Comparison of ENCODE assay signal across 21 cellular contexts in genomic region chr7:105519353-105519752, GRCh38. TPM values are rescaled to one million over a fixed set of nuclear protein-coding genes. Genes with fewer than 3 reads are reported as not detected.
DNase-seq lines count a peak whose midpoint lies in the region; ATAC-seq and TF ChIP-seq lines count a peak whose summit lies in the region.
"Had no signal": no experiment of that assay in that cellular context is flagged by ENCODE, and none has a peak within 500 bp of the region (broad histone marks: within the 10 kb centered on the region; RNA-seq: fewer than 3 reads in every experiment).

No MANE protein-coding gene starts in this region.

- H2AFZ ChIP-seq in GM23338: no peak overlapping the region
- H2AFZ ChIP-seq: PC-9 had no signal

- H3K27ac Mint-ChIP-seq in activated CD4-positive, alpha-beta T cell treated with anti-CD3 and anti-CD28 coated beads for 36 hours: no peak overlapping the region
- 0 out of 2 replicates have a peak overlapping the region, but pooled peaks have one; percentile 2 for H3K27ac Mint-ChIP-seq in GM23338
- no peak overlapping the region for H3K27ac Mint-ChIP-seq in activated naive CD8-positive, alpha-beta T cell treated with anti-CD3 and anti-CD28 coated beads for 36 hours
- H3K27ac Mint-ChIP-seq in nephron: peak overlapping the region in 2 of 3 experiments; percentile 37 to 38
- H3K27ac Mint-ChIP-seq: CD14-positive monocyte had no signal

- no peaks in the 10 kb centered on the region for H3K27me3 Mint-ChIP-seq in activated CD4-positive, alpha-beta T cell treated with anti-CD3 and anti-CD28 coated beads for 36 hours
- peaks cover 4% of the 10 kb centered on the region for H3K27me3 Mint-ChIP-seq in GM23338 (ENCODE audit: insufficient read depth, low read depth, poor library complexity)
- H3K27me3 Mint-ChIP-seq in activated naive CD8-positive, alpha-beta T cell treated with anti-CD3 and anti-CD28 coated beads for 36 hours: no peaks in the 10 kb centered on the region
- H3K27me3 Mint-ChIP-seq in nephron (ENCODE audit: low read depth): peaks cover 3% of the 10 kb centered on the region

- H3K4me1 Mint-ChIP-seq in activated CD4-positive, alpha-beta T cell treated with anti-CD3 and anti-CD28 coated beads for 36 hours: peaks cover 27% of the 10 kb centered on the region
- H3K4me1 Mint-ChIP-seq in GM23338: peaks cover 10% of the 10 kb centered on the region; the same call in 2 of the 3 replicates
- H3K4me1 Mint-ChIP-seq in activated naive CD8-positive, alpha-beta T cell treated with anti-CD3 and anti-CD28 coated beads for 36 hours: peaks cover 27% of the 10 kb centered on the region
- peaks cover 5% of the 10 kb centered on the region for H3K4me1 Mint-ChIP-seq in nephron

- peaks cover 72% of the 10 kb centered on the region for H3K79me2 ChIP-seq in GM23338 (replicated peaks; ENCODE audit: insufficient read depth)

- no peak for TF ChIP-seq EP300 in upper lobe of left lung (IDR thresholded peaks at IDR 0.05)

- no peak for DNase-seq in activated CD4-positive, alpha-beta T cell treated with anti-CD3 and anti-CD28 coated beads for 36 hours
- DNase-seq in activated CD4-positive, alpha-beta T cell treated with anti-CD3 and anti-CD28 coated beads, Interleukin-2, amount 50 U/mL, for 4 hours: no peak
- no peak for DNase-seq in GM23338 (ENCODE audit: low spot score)
- no peak for DNase-seq in activated naive CD8-positive, alpha-beta T cell treated with anti-CD3 and anti-CD28 coated beads for 36 hours
- DNase-seq in upper lobe of left lung: no peak
- DNase-seq in GF-D8 (lab: John Stamatoyannopoulos, UW): no peak
- DNase-seq in stimulated activated CD4-positive, alpha-beta T cell treated with anti-CD3 and anti-CD28 coated beads, Interleukin-15, amount 100 ng/mL, for 24 hours: no peak
- DNase-seq: anterior cingulate cortex, erythroblast, GDM1, head of caudate nucleus, Kasumi-1, kidney, NCI-H1694, NCI-H524, pancreas, PC-9, WERI-Rb-1 had no signal

- WGBS in upper lobe of left lung, 2 donors: 94 to 95% methylated on average over 4 to 6 of the region's 6 CpGs

- H3K27me3 ChIP-seq in GM23338 (ENCODE audit: insufficient read depth): 0 out of 2 replicates have a peak, but pooled peaks cover 5% of the 10 kb centered on the region
- no peaks in the 10 kb centered on the region for H3K27me3 ChIP-seq in upper lobe of left lung
- H3K27me3 ChIP-seq: pancreas had no signal

- H3K27ac ChIP-seq in GM23338 (ENCODE audit: low read depth) (peak overlapping the region; percentile 19), upper lobe of left lung (no peak overlapping the region)
- H3K27ac ChIP-seq: pancreas, PC-9, WERI-Rb-1 had no signal

- CTCF ChIA-PET in activated CD4-positive, alpha-beta T cell treated with anti-CD3 and anti-CD28 coated beads for 36 hours (lab: Charles Lee): interaction anchor here (0.5 to 1.8 kb wide), 6 partner anchors 10 to 592 kb away, joined by 3 to 10 read pairs (median 3); partner anchors contain the start of gene RINT1

- intact Hi-C loops in activated CD4-positive, alpha-beta T cell treated with anti-CD3 and anti-CD28 coated beads for 36 hours (cut with DNase I, micrococcal nuclease): no loop called here

- no peak for TF ChIP-seq CTCF in GM23338 (conservative IDR thresholded peaks at IDR 0.05; ENCODE audit: low read depth in 2 of 2)
- no peak for TF ChIP-seq CTCF in nephron (IDR thresholded peaks at IDR 0.05; ENCODE audit: unreplicated experiment in 3 of 3)
- no peak for TF ChIP-seq CTCF in upper lobe of left lung (IDR thresholded peaks at IDR 0.05)

- no peaks in the 10 kb centered on the region for H3K9me3 ChIP-seq in upper lobe of left lung
- H3K9me3 ChIP-seq: pancreas had no signal

- H3K4me3 ChIP-seq in GM23338 (no peak overlapping the region), upper lobe of left lung (no peak overlapping the region)
- H3K4me3 ChIP-seq: pancreas, PC-9, smooth muscle cell had no signal

- H3K9me3 Mint-ChIP-seq in activated CD4-positive, alpha-beta T cell treated with anti-CD3 and anti-CD28 coated beads for 36 hours (ENCODE audit: low read depth): no peaks in the 10 kb centered on the region
- no peaks in the 10 kb centered on the region; the same call in 1 of the 3 replicates for H3K9me3 Mint-ChIP-seq in GM23338
- no peaks in the 10 kb centered on the region for H3K9me3 Mint-ChIP-seq in activated naive CD8-positive, alpha-beta T cell treated with anti-CD3 and anti-CD28 coated beads for 36 hours
- no peaks in the 10 kb centered on the region for H3K9me3 Mint-ChIP-seq in nephron

- H3K4me1 ChIP-seq in GM23338 (ENCODE audit: insufficient read depth): 0 out of 2 replicates have a peak, but pooled peaks cover 5% of the 10 kb centered on the region
- peaks cover 4 to 23% (median 14%) of the 10 kb centered on the region in 4 donors for H3K4me1 ChIP-seq in upper lobe of left lung

- no peak for ATAC-seq in activated CD4-positive, alpha-beta T cell treated with anti-CD3 and anti-CD28 coated beads for 36 hours
- ATAC-seq in GM23338: no peak
- no peak for ATAC-seq in upper lobe of left lung (ENCODE audit: low FRiP score in 2 of 2)
- ATAC-seq: pancreas had no signal

- no peaks in the 10 kb centered on the region for H3K9me2 ChIP-seq in GM23338 (ENCODE audit: insufficient read depth)

- no peak for TF ChIP-seq POLR2A in upper lobe of left lung (IDR thresholded peaks at IDR 0.05)

- peaks cover 18% of the 10 kb centered on the region for H3K36me3 Mint-ChIP-seq in activated CD4-positive, alpha-beta T cell treated with anti-CD3 and anti-CD28 coated beads for 36 hours (ENCODE audit: low read depth)
- H3K36me3 Mint-ChIP-seq in GM23338 (ENCODE audit: low read depth): peaks cover 45% of the 10 kb centered on the region
- peaks cover 24% of the 10 kb centered on the region for H3K36me3 Mint-ChIP-seq in activated naive CD8-positive, alpha-beta T cell treated with anti-CD3 and anti-CD28 coated beads for 36 hours
- peaks cover 26% of the 10 kb centered on the region for H3K36me3 Mint-ChIP-seq in nephron (ENCODE audit: low read depth)

- peak overlapping the region; percentile 57 for H3K4me3 Mint-ChIP-seq in activated CD4-positive, alpha-beta T cell treated with anti-CD3 and anti-CD28 coated beads for 36 hours
- H3K4me3 Mint-ChIP-seq in GM23338 (peak overlapping the region; percentile 61), nephron (peak overlapping the region; percentile 68 to 83 (median 80))
- H3K4me3 Mint-ChIP-seq in activated naive CD8-positive, alpha-beta T cell treated with anti-CD3 and anti-CD28 coated beads for 36 hours: peak overlapping the region; percentile 55
- H3K4me3 Mint-ChIP-seq: CD14-positive monocyte had no signal

- peaks cover 9% of the 10 kb centered on the region; the same call in 1 of the 2 replicates for H3F3A ChIP-seq in GM23338 (replicated peaks; ENCODE audit: low read depth)

- peaks cover 34% of the 10 kb centered on the region for H4K20me1 ChIP-seq in GM23338 (replicated peaks; ENCODE audit: insufficient read depth)

- 0 out of 2 replicates have a peak overlapping the region, but pooled peaks have one; percentile 32 for H3K4me2 ChIP-seq in GM23338
- H3K4me2 ChIP-seq: PC-9, smooth muscle cell had no signal

- H3K36me3 ChIP-seq in GM23338 (ENCODE audit: insufficient read depth) (peaks cover 7% of the 10 kb centered on the region), upper lobe of left lung (no peaks in the 10 kb centered on the region)
- H3K36me3 ChIP-seq: pancreas had no signal

- POLR2A ChIA-PET in activated CD4-positive, alpha-beta T cell treated with anti-CD3 and anti-CD28 coated beads for 36 hours (lab: Charles Lee): interaction anchor here (0.6 to 0.9 kb wide), 3 partner anchors 13 to 200 kb away, joined by 3 to 7 read pairs (median 3); partner anchors contain the start of gene RINT1

TF ChIP-seq in GM23338, 12 proteins besides CTCF, POLR2A, EP300 and RAD21 (continues in another document):
- TF ChIP-seq JUNB (IDR thresholded peaks at IDR 0.05; ENCODE audit: unreplicated experiment) (no peak), ZNF114 (CRISPR knock-in tag; IDR thresholded peaks at IDR 0.05) (no peak), ETS1 (IDR thresholded peaks at IDR 0.05) (no peak), POLR2AphosphoS5 (IDR thresholded peaks at IDR 0.05; ENCODE audit: low read depth) (no peak), NANOG (IDR thresholded peaks at IDR 0.05; ENCODE audit: borderline replicate concordance) (no peak), ZNF331 (CRISPR knock-in tag; IDR thresholded peaks at IDR 0.05; ENCODE audit: low read depth) (no peak)

RNA-seq across cellular contexts. Expression of gene PUS7, which starts 2.7 kb away (rescaled TPM):
- 10 to 100 TPM; 31.9 to 33.8 TPM for total RNA-seq in activated CD4-positive, alpha-beta T cell treated with anti-CD3 and anti-CD28 coated beads for 36 hours
- total RNA-seq in GM23338 (2014; rRNA removed; shearing (Covaris generic)): 54.3 and 62.2 TPM in 2 replicates
- polyA plus RNA-seq in GM23338 (2016; fragmentation: Nextera tagmentation; extraction: Ambion mirVana): 25.9 and 34.8 TPM in 2 replicates
- total RNA-seq in activated naive CD8-positive, alpha-beta T cell treated with anti-CD3 and anti-CD28 coated beads for 36 hours: 10 to 100 TPM; 42.1 to 42.6 TPM
- 10 to 100 TPM in 3 of 6 donors, 1 to 10 TPM in 3; 7.3 to 16.9 (median 11.5) TPM for total RNA-seq in upper lobe of left lung

RNA-seq across cellular contexts. Expression of gene RINT1, which starts 12.6 kb away (rescaled TPM):
- 10 to 100 TPM; 21.2 to 26.2 TPM for total RNA-seq in activated CD4-positive, alpha-beta T cell treated with anti-CD3 and anti-CD28 coated beads for 36 hours
- total RNA-seq in GM23338 (2014; rRNA removed; shearing (Covaris generic)): 31.2 and 31.4 TPM in 2 replicates
- 14.8 and 18.5 TPM in 2 replicates for polyA plus RNA-seq in GM23338 (2016; fragmentation: Nextera tagmentation; extraction: Ambion mirVana)
- 10 to 100 TPM; 29.7 to 31.2 TPM for total RNA-seq in activated naive CD8-positive, alpha-beta T cell treated with anti-CD3 and anti-CD28 coated beads for 36 hours
- total RNA-seq in upper lobe of left lung: 10 to 100 TPM in 5 of 6 donors, 1 to 10 TPM in 1; 9.4 to 24.3 (median 15.2) TPM

Comparison
In these comparisons a context has a peak if more than half of its experiments do, and no peak if none do; other contexts are left out.
1. H3K27ac Mint-ChIP-seq: peak in GM23338 (single experiment) and nephron (2 of 3); none in activated CD4-positive, alpha-beta T cell treated with anti-CD3 and anti-CD28 coated beads for 36 hours (single experiment) and activated naive CD8-positive, alpha-beta T cell treated with anti-CD3 and anti-CD28 coated beads for 36 hours (single experiment).
2. Peak in every context shown above with its lines, with median percentiles within 50 percentile points of each other: H3K4me3 Mint-ChIP-seq.